ENCODE assay signal across 19 cellular contexts in the genomic region with DNA sequence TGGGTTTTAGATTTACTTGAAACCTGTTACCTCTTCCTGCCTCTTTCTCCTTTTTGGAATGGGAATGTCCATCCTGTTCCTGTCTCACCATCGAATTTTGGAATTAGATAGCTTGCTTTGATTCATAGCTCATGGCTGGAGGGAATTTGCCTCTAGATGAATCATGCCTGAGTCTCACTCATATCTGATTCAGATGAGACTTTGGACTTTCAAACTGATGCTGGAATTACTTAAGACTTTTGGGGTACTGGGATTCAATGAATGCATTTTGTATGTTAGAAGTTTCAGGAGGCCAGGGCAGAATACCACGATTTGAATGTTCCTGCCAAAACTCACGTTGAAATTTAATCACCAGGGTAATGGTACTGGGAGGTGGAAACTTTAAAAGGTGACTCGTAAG.
"Had no signal": no experiment of that assay in that cellular context is flagged by ENCODE, and none has a peak within 500 bp of the region (broad histone marks: within the 10 kb centered on the region; RNA-seq: fewer than 3 reads in every experiment).

No MANE protein-coding gene starts in this region.

- DNase-seq: activated CD4-positive, alpha-beta memory T cell treated with anti-CD3 and anti-CD28 coated beads, Interleukin-2, amount 10 ng/mL, durations not matched to agents 7 days and 5 days; activated CD4-positive, alpha-beta T cell treated with anti-CD3 and anti-CD28 coated beads, Interleukin-2, amount 50 U/mL, for 1 hour; activated CD4-positive, CD25-positive, alpha-beta regulatory T cell; activated naive CD4-positive, alpha-beta T cell treated with anti-CD3 and anti-CD28 coated beads, Interleukin-2, amount 50 U/mL, for 16 hours; activated naive CD8-positive, alpha-beta T cell treated with anti-CD3 and anti-CD28 coated beads, Interleukin-2, amount 10 ng/mL, durations not matched to agents 7 days and 5 days; body of pancreas; Karpas-422; NCI-H1105 treated with DMSO at 0.1 percent for 48 hours; NCI-H1436 treated with DMSO at 0.1 percent for 48 hours; NCI-H187; NCI-H2081; NCI-H446; NCI-H524; Right ventricle myocardium superior; RPMI8226; SJCRH30; SK-N-SH; T-helper 1 cell had no signal

- H3K4me3 ChIP-seq: ascending aorta, body of pancreas, SJCRH30 had no signal

- ATAC-seq: body of pancreas had no signal
